ENCODE assay signal across 8 cellular contexts in the genomic region with DNA sequence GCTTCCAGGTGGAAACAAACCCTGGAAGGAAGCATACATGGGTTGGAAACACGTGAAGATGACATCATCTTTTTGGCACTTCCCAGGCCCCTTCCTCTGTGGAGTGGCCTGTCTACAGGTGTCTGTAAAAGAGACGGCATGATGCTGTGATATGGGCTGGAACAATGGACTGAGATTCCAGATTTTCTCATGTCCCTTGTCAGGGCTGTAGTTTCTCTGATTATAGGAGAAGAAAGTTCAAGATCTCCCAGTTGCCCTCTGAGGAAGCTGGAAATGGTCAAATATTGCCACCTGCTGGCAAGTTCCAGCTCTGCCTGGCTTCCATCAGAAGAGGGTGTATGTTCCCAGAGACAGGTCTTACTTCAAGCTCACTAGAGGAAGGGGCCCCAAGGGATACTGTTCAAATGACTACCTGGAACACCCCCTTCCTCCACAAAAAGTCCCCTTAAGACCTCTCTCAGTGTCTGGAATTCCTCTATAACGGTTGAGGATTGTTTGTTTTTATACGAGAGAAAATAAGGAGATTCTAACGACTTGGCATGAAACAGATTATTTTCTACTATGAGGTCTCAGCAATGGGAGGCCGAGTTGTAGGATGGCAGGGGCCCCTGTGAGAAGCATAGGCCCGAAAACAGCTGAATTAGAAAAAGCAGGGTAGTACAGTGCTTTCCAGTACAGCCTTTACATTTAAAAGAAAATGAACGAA. TPM values are rescaled to one million over a fixed set of nuclear protein-coding genes. Genes with fewer than 3 reads are reported as not detected.
DNase-seq lines count a peak whose midpoint lies in the region; ATAC-seq and TF ChIP-seq lines count a peak whose summit lies in the region.

No MANE protein-coding gene starts in this region.

- H3K4me1 ChIP-seq in lung (ENCODE audit: control insufficient read depth in 2 of 2, insufficient read depth in 2 of 2, low read length in 2 of 2) = no peaks in the 10 kb centered on the region

- DNase-seq in Ammon's horn (ENCODE audit: low spot score) (peak; percentile 89), NCI-H460 (ENCODE audit: extremely low read depth, low read depth) (peak; percentile 80), dermis microvascular lymphatic vessel endothelial cell (ENCODE audit: low read depth in 2 of 2) (peak; percentile 43 to 79), lung (ENCODE audit: low spot score) (peak; percentile 84)
- peak; percentile 87 for DNase-seq in activated CD4-positive, alpha-beta T cell treated with anti-CD3 and anti-CD28 coated beads, Interleukin-2, amount 10 ng/mL, durations not matched to agents 7 days and 5 days
- DNase-seq in stimulated activated CD8-positive, alpha-beta memory T cell treated with anti-CD3 and anti-CD28 coated beads, Interleukin-15, amount 100 ng/mL, for 24 hours (ENCODE audit: low read depth) = peak; percentile 38

- WGBS in lung, 2 donors = 38 to 46% methylated on average over 8 of the region's 8 CpGs

- no peaks in the 10 kb centered on the region for H3K27me3 ChIP-seq in lung (ENCODE audit: control insufficient read depth, insufficient read depth)

- H3K4me3 Mint-ChIP-seq in activated CD4-positive, alpha-beta T cell treated with anti-CD3 and anti-CD28 coated beads, Interleukin-2, amount 10 ng/mL, durations not matched to agents 7 days and 5 days = no peak overlapping the region

- CTCF ChIA-PET in activated CD4-positive, alpha-beta T cell treated with anti-CD3 and anti-CD28 coated beads, Interleukin-2, amount 10 ng/mL, durations not matched to agents 7 days and 5 days (lab: Charles Lee) = interaction anchor here (0.7 to 11.1 kb wide), 34 partner anchors 12 to 571 kb away, joined by 3 to 126 read pairs (median 4); a partner anchor contains a TSS

- peak; percentile 97 for TF ChIP-seq CTCF in lung (IDR thresholded peaks at IDR 0.05; ENCODE audit: control extremely low read depth, extremely low read depth)

- H3K36me3 Mint-ChIP-seq in activated CD4-positive, alpha-beta T cell treated with anti-CD3 and anti-CD28 coated beads, Interleukin-2, amount 10 ng/mL, durations not matched to agents 7 days and 5 days (ENCODE audit: low read depth) = no peaks in the 10 kb centered on the region

- no peaks in the 10 kb centered on the region for H3K36me3 ChIP-seq in lung (ENCODE audit: control insufficient read depth in 2 of 2, insufficient read depth in 2 of 2, low read length in 2 of 2)

- H3K4me3 ChIP-seq in lung = no peak overlapping the region

- H3K27ac ChIP-seq in lung (ENCODE audit: low read depth in 1 of 2, low read length in 1 of 2) = no peak overlapping the region

- no peaks in the 10 kb centered on the region for H3K27me3 Mint-ChIP-seq in activated CD4-positive, alpha-beta T cell treated with anti-CD3 and anti-CD28 coated beads, Interleukin-2, amount 10 ng/mL, durations not matched to agents 7 days and 5 days

- no peaks in the 10 kb centered on the region for H3K9me3 ChIP-seq in lung (ENCODE audit: control insufficient read depth in 2 of 2, insufficient read depth in 1 of 2, low read length in 1 of 2)

- no peaks in the 10 kb centered on the region for H3K9me3 Mint-ChIP-seq in activated CD4-positive, alpha-beta T cell treated with anti-CD3 and anti-CD28 coated beads, Interleukin-2, amount 10 ng/mL, durations not matched to agents 7 days and 5 days

- ATAC-seq in GM18907 (IDR thresholded peaks at IDR 0.05; ENCODE audit: unreplicated experiment) (peak; percentile 92), HG03139 (IDR thresholded peaks at IDR 0.05; ENCODE audit: unreplicated experiment) (peak; percentile 80), lung (ENCODE audit: insufficient read depth, low FRiP score) (peak; percentile 83)

- H3K27ac Mint-ChIP-seq in activated CD4-positive, alpha-beta T cell treated with anti-CD3 and anti-CD28 coated beads, Interleukin-2, amount 10 ng/mL, durations not matched to agents 7 days and 5 days = peak overlapping the region; percentile 58

- H3K4me1 Mint-ChIP-seq in activated CD4-positive, alpha-beta T cell treated with anti-CD3 and anti-CD28 coated beads, Interleukin-2, amount 10 ng/mL, durations not matched to agents 7 days and 5 days = peaks cover 11% of the 10 kb centered on the region

- POLR2A ChIA-PET in activated CD4-positive, alpha-beta T cell treated with anti-CD3 and anti-CD28 coated beads, Interleukin-2, amount 10 ng/mL, durations not matched to agents 7 days and 5 days (lab: Charles Lee) = no interaction called here

RNA-seq across cellular contexts. Expression of a gene that starts 7.3 kb away (rescaled TPM):
- 26.0 and 30.6 TPM in 2 replicates for total RNA-seq in NCI-H460 (2014; rRNA removed; shearing (Covaris generic))
- polyA plus RNA-seq in NCI-H460 (2014; cell fraction: nucleus; rRNA removed) = 69.5 and 69.6 TPM in 2 replicates
- total RNA-seq in activated CD4-positive, alpha-beta T cell treated with anti-CD3 and anti-CD28 coated beads, Interleukin-2, amount 10 ng/mL, durations not matched to agents 7 days and 5 days = 100 to 1,000 TPM; 494 to 508 TPM
- total RNA-seq in dermis microvascular lymphatic vessel endothelial cell (53.6 and 68.2 TPM in 2 replicates), lung (100 to 1,000 TPM; 168 to 208 TPM)
- polyA plus RNA-seq in lung = 100 to 1,000 TPM in 1 of 2 donors, 10 to 100 TPM in 1; 61.4 to 143 TPM

RNA-seq across cellular contexts. Expression of a gene that starts 59.1 kb away (rescaled TPM):
- 1.2 and 1.9 TPM in 2 replicates for total RNA-seq in NCI-H460 (2014; rRNA removed; shearing (Covaris generic))
- polyA plus RNA-seq in NCI-H460 (2014; cell fraction: nucleus; rRNA removed) = 0.26 and 1.1 TPM in 2 replicates
- total RNA-seq in activated CD4-positive, alpha-beta T cell treated with anti-CD3 and anti-CD28 coated beads, Interleukin-2, amount 10 ng/mL, durations not matched to agents 7 days and 5 days = 10 to 100 TPM; 79.4 to 84.1 TPM
- total RNA-seq in dermis microvascular lymphatic vessel endothelial cell (3.4 and 3.5 TPM in 2 replicates), lung (10 to 100 TPM; 15.4 to 69.0 TPM)
- polyA plus RNA-seq in lung = 10 to 100 TPM; 54.7 to 73.6 TPM

Comparison
In these comparisons a context has a peak if more than half of its experiments do, and no peak if none do; other contexts are left out.
1. DNase-seq: peak in every context shown above with its lines; median percentile 89 in Ammon's horn; 87 in activated CD4-positive, alpha-beta T cell treated with anti-CD3 and anti-CD28 coated beads, Interleukin-2, amount 10 ng/mL, durations not matched to agents 7 days and 5 days; 84 in lung; 80 in NCI-H460; 61 in dermis microvascular lymphatic vessel endothelial cell; 38 in stimulated activated CD8-positive, alpha-beta memory T cell treated with anti-CD3 and anti-CD28 coated beads, Interleukin-15, amount 100 ng/mL, for 24 hours.